In genomic region chr2:175806570-175806969, GRCh38 we compare ENCODE assay signal across 32 cellular contexts.
"Had no signal": no experiment of that assay in that cellular context is flagged by ENCODE, and none has a peak within 500 bp of the region (broad histone marks: within the 10 kb centered on the region; RNA-seq: fewer than 3 reads in every experiment).

No MANE protein-coding gene starts in this region.

- H3K36me3 Mint-ChIP-seq: activated naive CD8-positive, alpha-beta T cell treated with anti-CD3 and anti-CD28 coated beads for 36 hours; brain; immature natural killer cell; mesothelial cell of epicardium; naive B cell; neural progenitor cell; stimulated activated memory B cell treated with anti-CD40 and anti-IgM and Interleukin-4, amounts not matched to agents 10 μg/mL and 1 μg/mL and 100 μg/mL, for 72 hours had no signal

- H2AFZ ChIP-seq: parathyroid adenoma had no signal

- H3K27me3 ChIP-seq: adrenal gland, ascending aorta, neural progenitor cell, right atrium auricular region, upper lobe of left lung, vagina had no signal

- FAIRE-seq: kidney had no signal

- H3K36me3 ChIP-seq: adrenal gland, ascending aorta, neural progenitor cell, right atrium auricular region, upper lobe of left lung, vagina had no signal

- H3K4me2 ChIP-seq: neural progenitor cell had no signal

- H3K4me3 Mint-ChIP-seq: activated naive CD4-positive, alpha-beta T cell treated with anti-CD3 and anti-CD28 coated beads for 36 hours; activated naive CD8-positive, alpha-beta T cell treated with anti-CD3 and anti-CD28 coated beads for 36 hours; brain; effector memory CD8-positive, alpha-beta T cell; immature natural killer cell; mesothelial cell of epicardium; naive B cell; neural progenitor cell; stimulated activated memory B cell treated with anti-CD40 and anti-IgM and Interleukin-4, amounts not matched to agents 10 μg/mL and 1 μg/mL and 100 μg/mL, for 72 hours; stimulated activated naive CD8-positive, alpha-beta T cell treated with anti-CD3 and anti-CD28 coated beads, Interleukin-15, amount 100 ng/mL, for 72 hours had no signal

- H3K4me1 ChIP-seq: adrenal gland, ascending aorta, parathyroid adenoma, right atrium auricular region, upper lobe of left lung, vagina had no signal

- H3K9ac ChIP-seq: neural progenitor cell, parathyroid adenoma had no signal

- DNase-seq: activated CD4-positive, alpha-beta T cell treated with anti-CD3 and anti-CD28 coated beads for 4 hours; activated CD4-positive, alpha-beta T cell treated with anti-CD3 and anti-CD28 coated beads, Interleukin-2, amount 50 U/mL, for 4 hours; activated effector memory CD4-positive, alpha-beta T cell treated with Interleukin-2 at 50 U/mL for 16 hours; activated naive CD4-positive, alpha-beta T cell treated with anti-CD3 and anti-CD28 coated beads for 36 hours; activated naive CD8-positive, alpha-beta T cell treated with anti-CD3 and anti-CD28 coated beads for 36 hours; adrenal gland; cortex of kidney; effector memory CD8-positive, alpha-beta T cell; erythroblast; head of caudate nucleus; hypothalamus; immature natural killer cell; kidney; left colon; naive B cell; occipital lobe; psoas muscle; stimulated activated CD4-positive, alpha-beta T cell treated with anti-CD3 and anti-CD28 coated beads, Interleukin-1b, Interleukin-23, amount 100 ng/mL, for 48 hours; stimulated activated CD4-positive, alpha-beta T cell treated with anti-CD3 and anti-CD28 coated beads, Interleukin-4, amount 100 ng/mL, for 4 hours; stimulated activated CD8-positive, alpha-beta memory T cell treated with anti-CD3 and anti-CD28 coated beads, Interleukin-4, amount 100 ng/mL, for 48 hours; stimulated activated naive CD8-positive, alpha-beta T cell treated with anti-CD3 and anti-CD28 coated beads, Interleukin-15, amount 100 ng/mL, for 72 hours; substantia nigra; upper lobe of left lung had no signal

- ATAC-seq: effector memory CD8-positive, alpha-beta T cell; left colon; stimulated activated memory B cell treated with anti-CD40 and anti-IgM and Interleukin-4, amounts not matched to agents 10 μg/mL and 1 μg/mL and 100 μg/mL, for 72 hours; stimulated activated naive CD8-positive, alpha-beta T cell treated with anti-CD3 and anti-CD28 coated beads, Interleukin-15, amount 100 ng/mL, for 72 hours had no signal

- H3K4me3 ChIP-seq: adrenal gland, ascending aorta, neural progenitor cell, psoas muscle, right atrium auricular region, skin epidermis, upper lobe of left lung, vagina had no signal

- H3K27ac ChIP-seq: adrenal gland, ascending aorta, neural progenitor cell, parathyroid adenoma, psoas muscle, right atrium auricular region, skin epidermis, upper lobe of left lung, vagina had no signal

- H3K79me2 ChIP-seq: parathyroid adenoma had no signal

- H3K9me3 Mint-ChIP-seq: activated naive CD4-positive, alpha-beta T cell treated with anti-CD3 and anti-CD28 coated beads for 36 hours; activated naive CD8-positive, alpha-beta T cell treated with anti-CD3 and anti-CD28 coated beads for 36 hours; effector memory CD8-positive, alpha-beta T cell; mesothelial cell of epicardium; neural progenitor cell; stimulated activated memory B cell treated with anti-CD40 and anti-IgM and Interleukin-4, amounts not matched to agents 10 μg/mL and 1 μg/mL and 100 μg/mL, for 72 hours; stimulated activated naive CD8-positive, alpha-beta T cell treated with anti-CD3 and anti-CD28 coated beads, Interleukin-15, amount 100 ng/mL, for 72 hours had no signal

- H3K27ac Mint-ChIP-seq: activated naive CD4-positive, alpha-beta T cell treated with anti-CD3 and anti-CD28 coated beads for 36 hours; activated naive CD8-positive, alpha-beta T cell treated with anti-CD3 and anti-CD28 coated beads for 36 hours; effector memory CD8-positive, alpha-beta T cell; immature natural killer cell; naive B cell; neural progenitor cell; stimulated activated memory B cell treated with anti-CD40 and anti-IgM and Interleukin-4, amounts not matched to agents 10 μg/mL and 1 μg/mL and 100 μg/mL, for 72 hours; stimulated activated naive CD8-positive, alpha-beta T cell treated with anti-CD3 and anti-CD28 coated beads, Interleukin-15, amount 100 ng/mL, for 72 hours had no signal

- H3K4me1 Mint-ChIP-seq: activated naive CD8-positive, alpha-beta T cell treated with anti-CD3 and anti-CD28 coated beads for 36 hours; immature natural killer cell; naive B cell; stimulated activated memory B cell treated with anti-CD40 and anti-IgM and Interleukin-4, amounts not matched to agents 10 μg/mL and 1 μg/mL and 100 μg/mL, for 72 hours; stimulated activated naive CD8-positive, alpha-beta T cell treated with anti-CD3 and anti-CD28 coated beads, Interleukin-15, amount 100 ng/mL, for 72 hours had no signal

- H3K9me3 ChIP-seq: adrenal gland, ascending aorta, psoas muscle, right atrium auricular region, upper lobe of left lung, vagina had no signal
